ENCODE assay signal across 18 cellular contexts in the genomic region with DNA sequence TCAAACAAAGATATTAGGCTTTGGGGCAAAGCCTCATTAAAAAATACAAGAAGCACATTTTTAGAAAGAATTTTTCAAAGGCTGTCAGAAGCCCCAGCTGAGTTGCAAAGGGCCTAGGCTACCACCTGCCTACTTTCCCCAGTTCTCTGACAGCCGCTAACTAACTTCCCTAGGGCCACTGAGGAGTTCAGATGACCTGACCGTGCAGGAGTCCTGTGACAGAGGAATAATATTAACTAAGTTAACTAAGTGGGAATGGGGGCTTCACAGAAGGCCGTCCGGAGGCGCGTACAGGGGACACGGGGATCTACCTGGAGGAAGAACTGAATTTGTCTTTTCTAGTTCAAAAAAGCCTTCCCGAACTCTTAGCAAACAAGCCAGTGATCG. TPM values are rescaled to one million over a fixed set of nuclear protein-coding genes. Genes with fewer than 3 reads are reported as not detected.
A peak's percentile ranks its signal among the peaks of the same experiment; 100 is the strongest.
DNase-seq lines count a peak whose midpoint lies in the region; TF ChIP-seq lines count a peak whose summit lies in the region.
"Had no signal": no experiment of that assay in that cellular context is flagged by ENCODE, and none has a peak within 500 bp of the region (broad histone marks: within the 10 kb centered on the region; RNA-seq: fewer than 3 reads in every experiment).

No MANE protein-coding gene starts in this region.

- H3K9me3 Mint-ChIP-seq in HFFc6, result no peaks in the 10 kb centered on the region
- H3K9me3 Mint-ChIP-seq in activated T-cell treated with anti-CD3 and anti-CD28 coated beads, Interleukin-2, amount 50 U/mL, for 24 hours, result no peaks in the 10 kb centered on the region
- peaks cover 0 to 5% (median 1%) of the 10 kb centered on the region in 7 donors for H3K9me3 Mint-ChIP-seq in CD14-positive monocyte
- H3K9me3 Mint-ChIP-seq: activated naive CD4-positive, alpha-beta T cell treated with anti-CD3 and anti-CD28 coated beads, Interleukin-2, amount 50 U/mL, for 72 hours had no signal

- peak overlapping the region; percentile 7 for H3K56ac ChIP-seq in mesendoderm (ENCODE audit: low read length)

- H3K36me3 Mint-ChIP-seq in HFFc6 (ENCODE audit: low read depth) (no peaks in the 10 kb centered on the region), CD14-positive monocyte (peaks cover 0 to 3% of the 10 kb centered on the region in 2 donors)
- H3K36me3 Mint-ChIP-seq in activated T-cell treated with anti-CD3 and anti-CD28 coated beads, Interleukin-2, amount 50 U/mL, for 24 hours (ENCODE audit: low read depth), result no peaks in the 10 kb centered on the region
- H3K36me3 Mint-ChIP-seq: activated naive CD4-positive, alpha-beta T cell treated with anti-CD3 and anti-CD28 coated beads, Interleukin-2, amount 50 U/mL, for 72 hours had no signal

- H3K4me2 ChIP-seq in mesendoderm (ENCODE audit: low read length), result peak overlapping the region; percentile 66

- H3K4me3 Mint-ChIP-seq in HFFc6 (peak overlapping the region; percentile 88), CD14-positive monocyte (peak overlapping the region in 1 of 2 donors; percentile 75)
- H3K4me3 Mint-ChIP-seq in activated T-cell treated with anti-CD3 and anti-CD28 coated beads, Interleukin-2, amount 50 U/mL, for 24 hours, result no peak overlapping the region

- H3K23ac ChIP-seq in mesendoderm (ENCODE audit: low read length), result no peak overlapping the region

- H3K27me3 Mint-ChIP-seq in HFFc6 (ENCODE audit: insufficient read depth) (peaks cover 24% of the 10 kb centered on the region; the same call in 1 of the 2 replicates), CD14-positive monocyte (ENCODE audit: low read depth in 3 of 3) (peaks cover 37 to 40% (median 37%) of the 10 kb centered on the region in 3 donors)
- peaks cover 54% of the 10 kb centered on the region for H3K27me3 Mint-ChIP-seq in activated T-cell treated with anti-CD3 and anti-CD28 coated beads, Interleukin-2, amount 50 U/mL, for 24 hours

- H3K18ac ChIP-seq in mesendoderm (ENCODE audit: low read length), result no peak overlapping the region

- DNase-seq in HFFc6 (no peak), dorsolateral prefrontal cortex (no peak), mesendoderm (peak; percentile 1), HuH-7.5 (ENCODE audit: low spot score) (no peak), CD14-positive monocyte (ENCODE audit: low spot score) (no peak)
- no peak for DNase-seq in activated T-cell treated with anti-CD3 and anti-CD28 coated beads, Interleukin-2, amount 50 U/mL, for 24 hours
- no peak for DNase-seq in activated CD4-positive, alpha-beta T cell treated with anti-CD3 and anti-CD28 coated beads, Interleukin-2, amount 50 U/mL, for 48 hours
- DNase-seq: DMS79; NCI-H2029; NCI-H510A treated with DMSO at 0.1 percent for 48 hours; stimulated activated CD4-positive, alpha-beta T cell treated with anti-CD3 and anti-CD28 coated beads, Interleukin-2, amount 100 ng/mL, for 24 hours; T-helper 9 cell had no signal

- H4K8ac ChIP-seq in mesendoderm (ENCODE audit: low read depth, low read length), result no peak overlapping the region

- no peak overlapping the region for H2BK5ac ChIP-seq in mesendoderm (ENCODE audit: low read length)

- H3K27ac Mint-ChIP-seq in HFFc6, result no peak overlapping the region
- no peak overlapping the region for H3K27ac Mint-ChIP-seq in activated T-cell treated with anti-CD3 and anti-CD28 coated beads, Interleukin-2, amount 50 U/mL, for 24 hours
- H3K27ac Mint-ChIP-seq in CD14-positive monocyte, result no peak overlapping the region
- H3K27ac Mint-ChIP-seq: activated naive CD4-positive, alpha-beta T cell treated with anti-CD3 and anti-CD28 coated beads, Interleukin-2, amount 50 U/mL, for 72 hours had no signal

- H3K27me3 ChIP-seq in dorsolateral prefrontal cortex (peaks cover 0 to 47% (median 17%) of the 10 kb centered on the region in 45 donors), mesendoderm (ENCODE audit: insufficient read depth, low read length, poor library complexity) (peaks cover 23% of the 10 kb centered on the region), skeletal muscle tissue (ENCODE audit: control insufficient read depth in 3 of 3, insufficient read depth in 3 of 3, low read length in 3 of 3) (peaks cover 13 to 22% (median 19%) of the 10 kb centered on the region in 3 donors)
- H3K27me3 ChIP-seq: thyroid gland had no signal

- H2BK120ac ChIP-seq in mesendoderm (ENCODE audit: low read depth, low read length), result no peak overlapping the region

- H3K4ac ChIP-seq in mesendoderm (ENCODE audit: low read depth, low read length), result no peak overlapping the region

- H3K4me3 ChIP-seq in dorsolateral prefrontal cortex, result peak overlapping the region in 57 of 59 donors; percentile 4 to 67 (median 46)
- H3K4me3 ChIP-seq in mesendoderm (ENCODE audit: low read length), result no peak overlapping the region
- H3K4me3 ChIP-seq in skeletal muscle tissue (ENCODE audit: low read length in 3 of 3), result peak overlapping the region; percentile 10 to 46 (median 32)

- no peak overlapping the region for H2AK5ac ChIP-seq in mesendoderm (ENCODE audit: low read length)

- no peak overlapping the region for H4K5ac ChIP-seq in mesendoderm (ENCODE audit: low read length)

- H3K9me3 ChIP-seq in skeletal muscle tissue (ENCODE audit: control insufficient read depth in 3 of 3, low read length in 3 of 3), result no peaks in the 10 kb centered on the region
- H3K9me3 ChIP-seq: thyroid gland had no signal

- H3K36me3 ChIP-seq in mesendoderm (ENCODE audit: control insufficient read depth, insufficient read depth, low read length) (no peaks in the 10 kb centered on the region), skeletal muscle tissue (ENCODE audit: control insufficient read depth in 3 of 3, insufficient read depth in 3 of 3, low read length in 3 of 3) (no peaks in the 10 kb centered on the region)
- H3K36me3 ChIP-seq: thyroid gland had no signal

- H3K4me1 ChIP-seq in mesendoderm (ENCODE audit: control insufficient read depth, low read depth, low read length), result no peaks in the 10 kb centered on the region
- H3K4me1 ChIP-seq in skeletal muscle tissue (ENCODE audit: control insufficient read depth in 3 of 3, insufficient read depth in 3 of 3, low read length in 3 of 3), result no peaks in the 10 kb centered on the region

- intact Hi-C loops in dorsolateral prefrontal cortex (cut with DNase I) (loop anchor here in 1 of 2 donors (5.0 kb wide), 1 partner anchor 121 kb away; no protein-coding TSS in a partner anchor), CD14-positive monocyte (cut with micrococcal nuclease) (no loop called here)

- H3K79me2 ChIP-seq in mesendoderm (ENCODE audit: control insufficient read depth, insufficient read depth, low read length), result no peaks in the 10 kb centered on the region

- H3K9ac ChIP-seq in mesendoderm (ENCODE audit: low read length) (no peak overlapping the region), skeletal muscle tissue (ENCODE audit: low read depth in 1 of 3, low read length in 3 of 3) (no peak overlapping the region)

- no peak overlapping the region for H2BK15ac ChIP-seq in mesendoderm (replicated peaks; ENCODE audit: low read depth)

- H3K79me1 ChIP-seq in mesendoderm (ENCODE audit: low read length), result no peaks in the 10 kb centered on the region

- H3K4me1 Mint-ChIP-seq in HFFc6 (ENCODE audit: low read depth), result peaks cover 27% of the 10 kb centered on the region
- H3K4me1 Mint-ChIP-seq in activated T-cell treated with anti-CD3 and anti-CD28 coated beads, Interleukin-2, amount 50 U/mL, for 24 hours (ENCODE audit: low read depth), result peaks cover 8% of the 10 kb centered on the region
- no peaks in the 10 kb centered on the region for H3K4me1 Mint-ChIP-seq in CD14-positive monocyte

- TF ChIP-seq CTCF in HFFc6 (IDR thresholded peaks at IDR 0.05), result no peak
- no peak for TF ChIP-seq CTCF in dorsolateral prefrontal cortex (IDR thresholded peaks at IDR 0.05 in 54 of 56, conservative IDR thresholded peaks at IDR 0.05 in 2 of 56; ENCODE audit: low read depth in 1 of 56, partially characterized antibody in 56 of 56)
- TF ChIP-seq CTCF in CD14-positive monocyte (IDR thresholded peaks at IDR 0.05), result no peak

- H3K27ac ChIP-seq in dorsolateral prefrontal cortex, result peak overlapping the region in 44 of 59 donors; percentile 6 to 83 (median 66)
- no peak overlapping the region for H3K27ac ChIP-seq in mesendoderm (ENCODE audit: low read depth, low read length)
- H3K27ac ChIP-seq in skeletal muscle tissue (ENCODE audit: low read depth, low read length), result no peak overlapping the region
- H3K27ac ChIP-seq: C4-2B, thyroid gland had no signal

- no CpG with 5 or more reads among the region's 9 CpGs for WGBS in mesendoderm (ENCODE audit: extremely low coverage, insufficient coverage, low lambda C conversion rate)

RNA-seq across cellular contexts. Expression of a gene that starts 0.9 kb away (rescaled TPM):
- not detected for total RNA-seq in HFFc6 (2021; fragmentation: NEBNext Ultra II Directional; extraction: Animal tissue kit (Norgen Biotek cat#: 25700))
- total RNA-seq in dorsolateral prefrontal cortex, result 10 to 100 TPM in 71 of 120 experiments, 1 to 10 TPM in 49; 2.9 to 25.4 (median 10.6) TPM
- polyA plus RNA-seq in mesendoderm (2013, experiment 1 of 2), result 0.01 TPM
- polyA plus RNA-seq in mesendoderm (2013, experiment 2 of 2), result not detected
- total RNA-seq in skeletal muscle tissue, result not detected
- polyA plus RNA-seq in CD14-positive monocyte, result not detected
- total RNA-seq: activated naive CD4-positive, alpha-beta T cell treated with anti-CD3 and anti-CD28 coated beads, Interleukin-2, amount 50 U/mL, for 72 hours; epithelial cell of proximal tubule; glomerular endothelial cell; thyroid gland had no signal

Comparison
In these comparisons a context has a peak if more than half of its experiments do, and no peak if none do; other contexts are left out.
1. H3K27ac ChIP-seq: peak in dorsolateral prefrontal cortex (44 of 59); none in mesendoderm (single experiment) and skeletal muscle tissue (single experiment).